21 cellular contexts compared by ENCODE assay signal in genomic region chr5:41071975-41072374, GRCh38. TPM values are rescaled to one million over a fixed set of nuclear protein-coding genes. Genes with fewer than 3 reads are reported as not detected.
DNase-seq lines count a peak whose midpoint lies in the region; ATAC-seq and TF ChIP-seq lines count a peak whose summit lies in the region.
"Had no signal": no experiment of that assay in that cellular context is flagged by ENCODE, and none has a peak within 500 bp of the region (broad histone marks: within the 10 kb centered on the region; RNA-seq: fewer than 3 reads in every experiment).

No MANE protein-coding gene starts in this region.

- no peak overlapping the region for H3K4me3 Mint-ChIP-seq in effector memory CD8-positive, alpha-beta T cell
- H3K4me3 Mint-ChIP-seq: activated T-cell treated with anti-CD3 and anti-CD28 coated beads, Interleukin-2, amount 50 U/mL, for 4 hours; brain; CD8-positive, alpha-beta memory T cell had no signal

- no peaks in the 10 kb centered on the region for H3K36me3 Mint-ChIP-seq in effector memory CD8-positive, alpha-beta T cell (ENCODE audit: insufficient read depth)
- H3K36me3 Mint-ChIP-seq: activated naive CD4-positive, alpha-beta T cell treated with anti-CD3 and anti-CD28 coated beads, Interleukin-2, amount 50 U/mL, for 72 hours; brain; CD8-positive, alpha-beta memory T cell had no signal

- ATAC-seq in effector memory CD8-positive, alpha-beta T cell (replicated peaks) = no peak
- ATAC-seq in GM21619 (IDR thresholded peaks at IDR 0.05; ENCODE audit: unreplicated experiment) (no peak), HG03460 (IDR thresholded peaks at IDR 0.05; ENCODE audit: unreplicated experiment) (no peak)
- ATAC-seq: activated naive CD4-positive, alpha-beta T cell treated with anti-CD3 and anti-CD28 coated beads, Interleukin-2, amount 50 U/mL, for 72 hours; activated T-cell treated with anti-CD3 and anti-CD28 coated beads, Interleukin-2, amount 50 U/mL, for 4 hours had no signal

- no peaks in the 10 kb centered on the region for H3K27me3 Mint-ChIP-seq in effector memory CD8-positive, alpha-beta T cell
- H3K27me3 Mint-ChIP-seq: brain; CD8-positive, alpha-beta memory T cell had no signal

- DNase-seq in AG20443 (ENCODE audit: low spot score) (peak; percentile 30), HT1080 (ENCODE audit: low read depth) (peak; percentile 36), astrocyte of the cerebellum (ENCODE audit: low read depth) (peak; percentile 72), fibroblast of villous mesenchyme (ENCODE audit: low read depth) (peak; percentile 22)
- no peak for DNase-seq in activated CD4-positive, alpha-beta T cell treated with anti-CD3 and anti-CD28 coated beads for 48 hours
- DNase-seq in effector memory CD8-positive, alpha-beta T cell = no peak
- DNase-seq: activated T-cell treated with anti-CD3 and anti-CD28 coated beads, Interleukin-2, amount 50 U/mL, for 4 hours; CD8-positive, alpha-beta memory T cell; NCI-H1436 treated with DMSO at 0.1 percent for 48 hours; NCI-H2171 treated with DMSO at 0.1 percent for 48 hours; nucleus accumbens; PC-9; testis had no signal

- TF ChIP-seq CTCF in astrocyte of the cerebellum (IDR thresholded peaks at IDR 0.05; ENCODE audit: low read depth, low read length, missing control alignments) = no peak
- no peak for TF ChIP-seq CTCF in fibroblast of villous mesenchyme (IDR thresholded peaks at IDR 0.05; ENCODE audit: insufficient read depth, low read depth, low read length)

- H3K27ac Mint-ChIP-seq in effector memory CD8-positive, alpha-beta T cell = no peak overlapping the region
- H3K27ac Mint-ChIP-seq: activated naive CD4-positive, alpha-beta T cell treated with anti-CD3 and anti-CD28 coated beads, Interleukin-2, amount 50 U/mL, for 72 hours; brain; CD8-positive, alpha-beta memory T cell had no signal

- H3K4me3 ChIP-seq in astrocyte of the cerebellum (ENCODE audit: low read depth, low read length) (no peak overlapping the region), fibroblast of villous mesenchyme (ENCODE audit: low read depth, low read length) (no peak overlapping the region)
- H3K4me3 ChIP-seq: lung, PC-9, SK-N-MC, testis had no signal

- in situ Hi-C loops in astrocyte of the cerebellum (cut with HindIII; ENCODE audit: low sequenced_read_pairs) = no loop called here

- no peaks in the 10 kb centered on the region for H3K4me1 Mint-ChIP-seq in effector memory CD8-positive, alpha-beta T cell (ENCODE audit: low read depth in 2 of 2)
- H3K4me1 Mint-ChIP-seq: CD8-positive, alpha-beta memory T cell had no signal

- peaks cover 0 to 2% of the 10 kb centered on the region in 2 donors for H3K9me3 Mint-ChIP-seq in effector memory CD8-positive, alpha-beta T cell
- H3K9me3 Mint-ChIP-seq: activated T-cell treated with anti-CD3 and anti-CD28 coated beads, Interleukin-2, amount 50 U/mL, for 4 hours had no signal

RNA-seq across cellular contexts. Expression of gene MROH2B, which starts 0.8 kb away (rescaled TPM):
- total RNA-seq in HT1080 (2014; rRNA removed; shearing (Covaris generic)) = 0.08 TPM in 1 of 2 replicates, not detected in the other
- not detected in 2 replicates for polyA plus RNA-seq in HT1080 (2015; cell fraction: cytosol; rRNA removed)
- not detected in 2 replicates for polyA plus RNA-seq in HT1080 (2015; cell fraction: nucleus; rRNA removed)
- not detected in 2 replicates for total RNA-seq in fibroblast of villous mesenchyme
- total RNA-seq: activated naive CD4-positive, alpha-beta T cell treated with anti-CD3 and anti-CD28 coated beads, Interleukin-2, amount 50 U/mL, for 72 hours; activated T-cell treated with anti-CD3 and anti-CD28 coated beads, Interleukin-2, amount 50 U/mL, for 4 hours; CD8-positive, alpha-beta memory T cell; endothelial cell of umbilical vein; lung; myocyte; PC-9 had no signal
- polyA plus RNA-seq: CD8-positive, alpha-beta memory T cell; endothelial cell of umbilical vein; lung had no signal

Comparison
In these comparisons a context has a peak if more than half of its experiments do, and no peak if none do; other contexts are left out.
1. DNase-seq: peak in AG20443 (single experiment), HT1080 (single experiment), astrocyte of the cerebellum (single experiment) and fibroblast of villous mesenchyme (single experiment); none in activated CD4-positive, alpha-beta T cell treated with anti-CD3 and anti-CD28 coated beads for 48 hours (single experiment) and effector memory CD8-positive, alpha-beta T cell (0 of 3).